In the genomic region with DNA sequence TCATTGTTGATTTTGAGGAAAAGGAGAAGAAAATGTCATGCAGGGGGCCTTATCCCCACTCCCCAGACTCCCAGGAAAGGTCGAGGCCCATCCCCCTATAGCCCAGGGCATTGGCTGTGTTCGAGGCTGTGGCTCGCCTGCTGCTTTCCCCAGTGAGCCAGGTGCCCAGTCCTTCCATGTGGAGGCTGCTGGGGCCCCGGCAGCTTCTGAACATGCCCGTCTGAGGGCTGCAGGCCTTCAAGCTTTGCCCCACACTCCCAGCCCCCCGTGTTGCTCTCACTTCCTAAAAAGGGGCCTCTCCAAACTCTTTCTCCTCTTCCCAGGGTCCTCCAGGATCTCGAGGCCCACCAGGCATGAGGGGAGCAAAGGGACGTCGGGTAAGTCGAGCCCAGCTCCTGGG, we compare ENCODE assay signal across 28 cellular contexts.
DNase-seq lines count a peak whose midpoint lies in the region; ATAC-seq, FAIRE-seq and TF ChIP-seq lines count a peak whose summit lies in the region.
"Had no signal": no experiment of that assay in that cellular context is flagged by ENCODE, and none has a peak within 500 bp of the region (broad histone marks: within the 10 kb centered on the region; RNA-seq: fewer than 3 reads in every experiment).

No MANE protein-coding gene starts in this region.

- no peak overlapping the region for H3K4me3 ChIP-seq in HepG2 (replicated peaks in 1 of 3; ENCODE audit: insufficient read depth in 1 of 3, low read depth in 2 of 3, low read length in 3 of 3)
- H3K4me3 ChIP-seq in right lobe of liver = no peak overlapping the region
- no peak overlapping the region for H3K4me3 ChIP-seq in WERI-Rb-1 (ENCODE audit: low read depth, low read length)
- H3K4me3 ChIP-seq in osteoblast (ENCODE audit: insufficient read depth, low read length) = no peak overlapping the region
- H3K4me3 ChIP-seq: BLaER1, GM12878 had no signal

- FAIRE-seq in HepG2 (lab: Jason Lieb, UNC) = no peak
- FAIRE-seq: A204.1, GM12878, GM12892, GM18507 had no signal

- no peaks in the 10 kb centered on the region for H3K36me3 Mint-ChIP-seq in nephron (ENCODE audit: low read depth)
- no peaks in the 10 kb centered on the region for H3K36me3 Mint-ChIP-seq in MCF 10A (ENCODE audit: insufficient read depth, unreplicated experiment)
- H3K36me3 Mint-ChIP-seq: CD14-positive monocyte; CD4-positive, alpha-beta memory T cell; CD4-positive, CD25-positive, alpha-beta regulatory T cell; CD8-positive, alpha-beta memory T cell had no signal

- DNase-seq in HepG2 (ENCODE audit: low spot score) (no peak), right lobe of liver (no peak), WERI-Rb-1 (no peak), osteoblast (ENCODE audit: insufficient read length, low spot score, missing footprints) (peak; percentile 79), MCF 10A (ENCODE audit: unreplicated experiment) (no peak), HT-29 (ENCODE audit: low spot score) (no peak), amniotic stem cell (lab: John Stamatoyannopoulos, UW) (no peak)
- DNase-seq: 8988T; ACHN; BE2C; CD4-positive, CD25-positive, alpha-beta regulatory T cell; CD8-positive, alpha-beta memory T cell; COR-L47; DMS 273 treated with DMSO at 0.1 percent for 48 hours; DMS153; DMS53; DMS79; DND-41; EL; GDM1 had no signal

- no peaks in the 10 kb centered on the region for H3K27me3 ChIP-seq in HepG2 (ENCODE audit: control insufficient read depth in 1 of 2, insufficient read depth in 2 of 2, low read length in 2 of 2)
- H3K27me3 ChIP-seq in right lobe of liver = no peaks in the 10 kb centered on the region
- no peaks in the 10 kb centered on the region for H3K27me3 ChIP-seq in WERI-Rb-1 (ENCODE audit: insufficient read depth, low read depth, severe bottlenecking)
- no peaks in the 10 kb centered on the region for H3K27me3 ChIP-seq in osteoblast (ENCODE audit: insufficient read depth, low read length)
- H3K27me3 ChIP-seq: BE2C, BLaER1 had no signal

- no peaks in the 10 kb centered on the region for H3K4me1 ChIP-seq in HepG2 (ENCODE audit: insufficient read depth, low read length)
- no peaks in the 10 kb centered on the region for H3K4me1 ChIP-seq in right lobe of liver
- no peaks in the 10 kb centered on the region for H3K4me1 ChIP-seq in osteoblast (ENCODE audit: insufficient read depth, low read length)
- H3K4me1 ChIP-seq: BLaER1 had no signal

- H3K27ac ChIP-seq in HepG2 (ENCODE audit: extremely low read length, insufficient read depth, low read length) = no peak overlapping the region
- H3K27ac ChIP-seq in right lobe of liver = no peak overlapping the region
- H3K27ac ChIP-seq in WERI-Rb-1 = peak overlapping the region; percentile 45
- H3K27ac ChIP-seq in osteoblast (ENCODE audit: low read depth, low read length) = no peak overlapping the region
- H3K27ac ChIP-seq: BLaER1 had no signal

- H3K4me1 Mint-ChIP-seq in nephron (peaks cover 24% of the 10 kb centered on the region), MCF 10A (ENCODE audit: insufficient read depth, unreplicated experiment) (no peaks in the 10 kb centered on the region)
- H3K4me1 Mint-ChIP-seq: CD14-positive monocyte; CD4-positive, alpha-beta memory T cell; CD4-positive, CD25-positive, alpha-beta regulatory T cell; CD8-positive, alpha-beta memory T cell had no signal

- ATAC-seq in HepG2 (no peak), right lobe of liver (no peak)
- ATAC-seq: GM12878 had no signal

- no peak overlapping the region for H2AFZ ChIP-seq in HepG2 (ENCODE audit: low read length)
- no peak overlapping the region for H2AFZ ChIP-seq in osteoblast (ENCODE audit: low read length)

- H3K9me3 Mint-ChIP-seq in nephron (no peaks in the 10 kb centered on the region), MCF 10A (ENCODE audit: unreplicated experiment) (no peaks in the 10 kb centered on the region)
- H3K9me3 Mint-ChIP-seq: CD4-positive, CD25-positive, alpha-beta regulatory T cell; CD8-positive, alpha-beta memory T cell had no signal

- no peaks in the 10 kb centered on the region for H3K9me3 ChIP-seq in HepG2 (ENCODE audit: low read length)
- no peaks in the 10 kb centered on the region for H3K9me3 ChIP-seq in right lobe of liver
- H3K9me3 ChIP-seq in WERI-Rb-1 (ENCODE audit: severe bottlenecking) = no peaks in the 10 kb centered on the region
- no peaks in the 10 kb centered on the region for H3K9me3 ChIP-seq in osteoblast (ENCODE audit: low read depth, low read length)
- H3K9me3 ChIP-seq: BE2C, BLaER1 had no signal

- intact Hi-C loops in HepG2 (cut with micrococcal nuclease; ENCODE audit: unreplicated experiment) = no loop called here
- intact Hi-C loops in right lobe of liver (cut with DNase I) = no loop called here
- intact Hi-C loops in MCF 10A (cut with micrococcal nuclease) = no loop called here

- H3K27me3 Mint-ChIP-seq in nephron (ENCODE audit: low read depth) = no peaks in the 10 kb centered on the region
- H3K27me3 Mint-ChIP-seq in MCF 10A (ENCODE audit: insufficient read depth, unreplicated experiment) = peaks cover 23% of the 10 kb centered on the region
- H3K27me3 Mint-ChIP-seq: CD4-positive, alpha-beta memory T cell; CD4-positive, CD25-positive, alpha-beta regulatory T cell; CD8-positive, alpha-beta memory T cell had no signal

- BruUV-seq in HepG2 (replicated peaks; lab: Mats Ljungman, UMichigan) (no TSS peak), MCF 10A (replicated peaks; lab: Mats Ljungman, UMichigan) (no TSS peak)

- H4K20me1 ChIP-seq in HepG2 (ENCODE audit: insufficient read depth, low read length) = no peaks in the 10 kb centered on the region
- no peaks in the 10 kb centered on the region for H4K20me1 ChIP-seq in osteoblast (ENCODE audit: insufficient read depth, low read length)
- H4K20me1 ChIP-seq: BLaER1 had no signal

- CTCF ChIA-PET in HepG2 (lab: Yijun Ruan, JAX; ENCODE audit: low intra/inter-chr PET ratio, low total read pairs) (no interaction called here), MCF 10A (lab: Yijun Ruan, JAX) (interaction anchor here (0.7 kb wide), 1 partner anchor 83 kb away, joined by 3 read pairs; no protein-coding TSS in a partner anchor)

- TF ChIP-seq RAD21 in HepG2 (CRISPR knock-in tag; IDR thresholded peaks at IDR 0.05) = no peak

- WGBS in HepG2 (ENCODE audit: low lambda C conversion rate) = 95% methylated on average over 9 of the region's 10 CpGs
- WGBS in right lobe of liver (ENCODE audit: insufficient coverage, low coverage, low lambda C conversion rate, missing lambda C conversion rate) = 70% methylated on average over 4 of the region's 10 CpGs

- no peak for TF ChIP-seq POLR2A in HepG2 (IDR thresholded peaks at IDR 0.05; ENCODE audit: insufficient read depth in 1 of 2, low read depth in 2 of 2, low read length in 2 of 2)
- no peak for TF ChIP-seq POLR2A in right lobe of liver (IDR thresholded peaks at IDR 0.05)

- POLR2A ChIA-PET in HepG2 (lab: Yijun Ruan, JAX) = no interaction called here
- POLR2A ChIA-PET in MCF 10A (lab: Yijun Ruan, JAX) = no interaction called here

- H3K36me3 ChIP-seq in HepG2 (replicated peaks in 1 of 2; ENCODE audit: control insufficient read depth in 1 of 2, insufficient read depth in 2 of 2, low read length in 2 of 2) = peaks cover 12 to 82% of the 10 kb centered on the region in 2 experiments
- no peaks in the 10 kb centered on the region for H3K36me3 ChIP-seq in right lobe of liver
- peaks cover 19% of the 10 kb centered on the region for H3K36me3 ChIP-seq in WERI-Rb-1
- no peaks in the 10 kb centered on the region for H3K36me3 ChIP-seq in osteoblast (ENCODE audit: insufficient read depth, low read length)
- H3K36me3 ChIP-seq: BE2C had no signal

- in situ Hi-C loops in HepG2 (cut with HindIII; ENCODE audit: extremely low pct_ligation_motif_present, low pct_unique_long_range_greater_than_20kb) = no loop called here

- H3K79me2 ChIP-seq in HepG2 (ENCODE audit: insufficient read depth, low read length) (no peaks in the 10 kb centered on the region), osteoblast (ENCODE audit: insufficient read depth, low read length) (no peaks in the 10 kb centered on the region)

- TF ChIP-seq EP300 in HepG2 (IDR thresholded peaks at IDR 0.05; ENCODE audit: low read depth in 2 of 2, low read length in 2 of 2) (no peak), HepG2 (CRISPR knock-in tag; IDR thresholded peaks at IDR 0.05; ENCODE audit: borderline replicate concordance) (no peak)

- H3K27ac Mint-ChIP-seq in nephron (peak overlapping the region in 2 of 3 experiments; percentile 50 to 62), MCF 10A (ENCODE audit: low read depth, unreplicated experiment) (no peak overlapping the region)
- H3K27ac Mint-ChIP-seq: CD4-positive, alpha-beta memory T cell; CD4-positive, CD25-positive, alpha-beta regulatory T cell; CD8-positive, alpha-beta memory T cell had no signal

- TF ChIP-seq CTCF in HepG2 (CRISPR knock-in tag; IDR thresholded peaks at IDR 0.05) (no peak), right lobe of liver (IDR thresholded peaks at IDR 0.05) (no peak), WERI-Rb-1 (IDR thresholded peaks at IDR 0.05; ENCODE audit: low read depth, low read length) (no peak), nephron (IDR thresholded peaks at IDR 0.05; ENCODE audit: unreplicated experiment in 3 of 3) (no peak), osteoblast (IDR thresholded peaks at IDR 0.05; ENCODE audit: extremely low read depth, low read depth, low read length) (no peak), MCF 10A (IDR thresholded peaks at IDR 0.05; ENCODE audit: unreplicated experiment) (no peak)

- H3K4me2 ChIP-seq in HepG2 (ENCODE audit: low read depth, low read length) = no peak overlapping the region
- H3K4me2 ChIP-seq in osteoblast (ENCODE audit: insufficient read depth, low read length) = no peak overlapping the region
- H3K4me2 ChIP-seq: BLaER1 had no signal

- H3K9ac ChIP-seq in HepG2 (ENCODE audit: insufficient read depth, low read depth, low read length) = no peak overlapping the region
- H3K9ac ChIP-seq: BLaER1 had no signal

- no peak overlapping the region for H3K4me3 Mint-ChIP-seq in nephron
- no peak overlapping the region for H3K4me3 Mint-ChIP-seq in MCF 10A (ENCODE audit: unreplicated experiment)
- H3K4me3 Mint-ChIP-seq: CD14-positive monocyte; CD4-positive, alpha-beta memory T cell; CD4-positive, CD25-positive, alpha-beta regulatory T cell; CD8-positive, alpha-beta memory T cell had no signal

TF ChIP-seq in HepG2, 621 proteins besides CTCF, POLR2A, EP300 and RAD21:
- TF ChIP-seq HNRNPLL (IDR thresholded peaks at IDR 0.05; ENCODE audit: low read depth, low read length, poor library complexity, severe bottlenecking) (peak; percentile 24), ZNF207 (IDR thresholded peaks at IDR 0.05; ENCODE audit: borderline replicate concordance) (no peak), AGO2 (optimal IDR thresholded peaks at IDR 0.05; ENCODE audit: low read depth, low read length) (peak; percentile 95), SMYD3 (CRISPR knock-in tag; IDR thresholded peaks at IDR 0.05) (no peak), ZFP36L1 (CRISPR knock-in tag; IDR thresholded peaks at IDR 0.05) (no peak), ZMYM2 (CRISPR knock-in tag; IDR thresholded peaks at IDR 0.05) (no peak)
TF ChIP-seq in HepG2: peak in this region for 2.
